Comparison of ENCODE assay signal across 21 cellular contexts in genomic region chr14:105071326-105071725, GRCh38. TPM values are rescaled to one million over a fixed set of nuclear protein-coding genes. Genes with fewer than 3 reads are reported as not detected.
DNase-seq lines count a peak whose midpoint lies in the region; ATAC-seq lines count a peak whose summit lies in the region.
"Had no signal": no experiment of that assay in that cellular context is flagged by ENCODE, and none has a peak within 500 bp of the region (broad histone marks: within the 10 kb centered on the region; RNA-seq: fewer than 3 reads in every experiment).

No MANE protein-coding gene starts in this region.

- H3K36me3 ChIP-seq in CD4-positive, CD25-positive, alpha-beta regulatory T cell (ENCODE audit: control insufficient read depth, insufficient read depth, low read length): no peaks in the 10 kb centered on the region
- H3K36me3 ChIP-seq: MG63, tibial artery had no signal

- CTCF ChIA-PET in T-cell (lab: Charles Lee): no interaction called here

- no peaks in the 10 kb centered on the region for H3K27me3 Mint-ChIP-seq in activated T-cell treated with anti-CD3 and anti-CD28 coated beads, Interleukin-2, amount 50 U/mL, for 24 hours
- H3K27me3 Mint-ChIP-seq in CD4-positive, CD25-positive, alpha-beta regulatory T cell: peaks cover 5% of the 10 kb centered on the region
- no peaks in the 10 kb centered on the region for H3K27me3 Mint-ChIP-seq in T-cell
- no peaks in the 10 kb centered on the region for H3K27me3 Mint-ChIP-seq in naive thymus-derived CD8-positive, alpha-beta T cell
- H3K27me3 Mint-ChIP-seq: activated naive CD4-positive, alpha-beta T cell treated with anti-CD3 and anti-CD28 coated beads, Interleukin-2, amount 50 U/mL, for 24 hours had no signal

- H3K9me3 Mint-ChIP-seq in activated T-cell treated with anti-CD3 and anti-CD28 coated beads, Interleukin-2, amount 50 U/mL, for 24 hours: no peaks in the 10 kb centered on the region
- H3K9me3 Mint-ChIP-seq in CD4-positive, CD25-positive, alpha-beta regulatory T cell: no peaks in the 10 kb centered on the region
- no peaks in the 10 kb centered on the region for H3K9me3 Mint-ChIP-seq in T-cell
- H3K9me3 Mint-ChIP-seq in naive thymus-derived CD8-positive, alpha-beta T cell: no peaks in the 10 kb centered on the region
- H3K9me3 Mint-ChIP-seq: activated naive CD4-positive, alpha-beta T cell treated with anti-CD3 and anti-CD28 coated beads, Interleukin-2, amount 50 U/mL, for 24 hours; H9 had no signal

- H3K4me1 Mint-ChIP-seq in activated T-cell treated with anti-CD3 and anti-CD28 coated beads, Interleukin-2, amount 50 U/mL, for 24 hours (ENCODE audit: low read depth): peaks cover 59% of the 10 kb centered on the region
- H3K4me1 Mint-ChIP-seq in CD4-positive, CD25-positive, alpha-beta regulatory T cell: peaks cover 0 to 71% (median 22%) of the 10 kb centered on the region in 4 donors
- H3K4me1 Mint-ChIP-seq in T-cell: peaks cover 43 to 57% (median 51%) of the 10 kb centered on the region in 3 donors
- peaks cover 19 to 79% (median 73%) of the 10 kb centered on the region in 4 donors for H3K4me1 Mint-ChIP-seq in naive thymus-derived CD8-positive, alpha-beta T cell

- DNase-seq in activated T-cell treated with anti-CD3 and anti-CD28 coated beads, Interleukin-2, amount 50 U/mL, for 24 hours: no peak
- DNase-seq in activated T-cell treated with anti-CD3 and anti-CD28 coated beads, Interleukin-2, amount 50 U/mL, for 48 hours: no peak
- no peak for DNase-seq in CD4-positive, CD25-positive, alpha-beta regulatory T cell
- DNase-seq in T-cell (no peak), RPMI8226 (no peak), NCI-H69 (lab: John Stamatoyannopoulos, UW) (no peak)
- no peak for DNase-seq in naive thymus-derived CD8-positive, alpha-beta T cell
- no peak for DNase-seq in central memory CD4-positive, alpha-beta T cell
- DNase-seq: activated CD4-positive, alpha-beta T cell treated with anti-CD3 and anti-CD28 coated beads, Interleukin-2, amount 50 U/mL, for 1 hour; dorsolateral prefrontal cortex; H9; KBM-7; MG63; NCI-H1417; NCI-H2107; NCI-H446; occipital lobe; stimulated activated naive CD4-positive, alpha-beta T cell; tibial artery had no signal

- no peak overlapping the region for H3K4me3 Mint-ChIP-seq in activated T-cell treated with anti-CD3 and anti-CD28 coated beads, Interleukin-2, amount 50 U/mL, for 24 hours
- peak overlapping the region in 2 of 4 donors; percentile 51 to 54 for H3K4me3 Mint-ChIP-seq in CD4-positive, CD25-positive, alpha-beta regulatory T cell
- H3K4me3 Mint-ChIP-seq in T-cell: no peak overlapping the region
- H3K4me3 Mint-ChIP-seq in naive thymus-derived CD8-positive, alpha-beta T cell: no peak overlapping the region
- H3K4me3 Mint-ChIP-seq: activated naive CD4-positive, alpha-beta T cell treated with anti-CD3 and anti-CD28 coated beads, Interleukin-2, amount 50 U/mL, for 24 hours; H9 had no signal

- no peak overlapping the region for H3K27ac ChIP-seq in CD4-positive, CD25-positive, alpha-beta regulatory T cell (ENCODE audit: insufficient read depth, low read length, poor library complexity, severe bottlenecking)
- H3K27ac ChIP-seq: tibial artery had no signal

- H3K4me3 ChIP-seq in CD4-positive, CD25-positive, alpha-beta regulatory T cell (ENCODE audit: low read depth, low read length): no peak overlapping the region
- H3K4me3 ChIP-seq: dorsolateral prefrontal cortex, MG63, skin epidermis, tibial artery had no signal

- POLR2A ChIA-PET in T-cell (lab: Charles Lee): no interaction called here
- POLR2A ChIA-PET in naive thymus-derived CD8-positive, alpha-beta T cell (lab: Charles Lee): interaction anchor here (1.8 to 9.1 kb wide), 4 partner anchors 8 to 16 kb away, joined by 5 to 254 read pairs (median 50); partner anchors contain the start of gene GPR132

- H3K4me1 ChIP-seq in CD4-positive, CD25-positive, alpha-beta regulatory T cell (ENCODE audit: control insufficient read depth, insufficient read depth, low read length, poor library complexity, severe bottlenecking): peaks cover 50% of the 10 kb centered on the region

- no peaks in the 10 kb centered on the region for H3K36me3 Mint-ChIP-seq in activated T-cell treated with anti-CD3 and anti-CD28 coated beads, Interleukin-2, amount 50 U/mL, for 24 hours (ENCODE audit: low read depth)
- H3K36me3 Mint-ChIP-seq in CD4-positive, CD25-positive, alpha-beta regulatory T cell: no peaks in the 10 kb centered on the region
- no peaks in the 10 kb centered on the region for H3K36me3 Mint-ChIP-seq in T-cell
- H3K36me3 Mint-ChIP-seq in naive thymus-derived CD8-positive, alpha-beta T cell: no peaks in the 10 kb centered on the region
- H3K36me3 Mint-ChIP-seq: activated naive CD4-positive, alpha-beta T cell treated with anti-CD3 and anti-CD28 coated beads, Interleukin-2, amount 50 U/mL, for 24 hours had no signal

- H3K9me3 ChIP-seq in CD4-positive, CD25-positive, alpha-beta regulatory T cell (ENCODE audit: control insufficient read depth in 2 of 2, low read length in 2 of 2): no peaks in the 10 kb centered on the region
- H3K9me3 ChIP-seq: MG63, tibial artery had no signal

- no peak for ATAC-seq in CD4-positive, CD25-positive, alpha-beta regulatory T cell (ENCODE audit: low read depth in 2 of 2)
- no peak for ATAC-seq in T-cell (replicated peaks in 1 of 4)
- ATAC-seq in naive thymus-derived CD8-positive, alpha-beta T cell: no peak

- H3K27ac Mint-ChIP-seq in activated T-cell treated with anti-CD3 and anti-CD28 coated beads, Interleukin-2, amount 50 U/mL, for 24 hours: peak overlapping the region; percentile 96
- peak overlapping the region in 2 of 3 donors; percentile 75 to 85 for H3K27ac Mint-ChIP-seq in CD4-positive, CD25-positive, alpha-beta regulatory T cell
- peak overlapping the region; percentile 48 to 74 for H3K27ac Mint-ChIP-seq in T-cell
- H3K27ac Mint-ChIP-seq in naive thymus-derived CD8-positive, alpha-beta T cell: peak overlapping the region; percentile 71 to 98 (median 84)
- H3K27ac Mint-ChIP-seq: H9 had no signal

- H3K27me3 ChIP-seq in CD4-positive, CD25-positive, alpha-beta regulatory T cell (ENCODE audit: control insufficient read depth, insufficient read depth, low read length): no peaks in the 10 kb centered on the region
- H3K27me3 ChIP-seq: MG63 had no signal

RNA-seq across cellular contexts. Expression of gene GPR132, which starts 6.1 kb away (rescaled TPM):
- total RNA-seq in CD4-positive, CD25-positive, alpha-beta regulatory T cell: 94.5 TPM
- 10 to 100 TPM in 3 of 4 donors, 1 to 10 TPM in 1; 8.8 to 17.5 (median 14.6) TPM for polyA plus RNA-seq in CD4-positive, CD25-positive, alpha-beta regulatory T cell
- 10 to 100 TPM; 47.0 to 58.0 (median 49.7) TPM for total RNA-seq in T-cell
- total RNA-seq in naive thymus-derived CD8-positive, alpha-beta T cell: 10 to 100 TPM; 36.3 to 41.4 TPM
- 10 to 100 TPM in 1 of 3 donors, 1 to 10 TPM in 2; 9.4 to 37.2 (median 9.7) TPM for polyA plus RNA-seq in naive thymus-derived CD8-positive, alpha-beta T cell

RNA-seq across cellular contexts. Expression of gene CDCA4, which starts 50.4 kb away (rescaled TPM):
- total RNA-seq in CD4-positive, CD25-positive, alpha-beta regulatory T cell: 16.5 TPM
- 10 to 100 TPM; 12.8 to 16.7 (median 14.9) TPM for polyA plus RNA-seq in CD4-positive, CD25-positive, alpha-beta regulatory T cell
- total RNA-seq in T-cell: 10 to 100 TPM; 13.0 to 20.1 (median 15.8) TPM
- 10 to 100 TPM; 11.0 to 12.4 TPM for total RNA-seq in naive thymus-derived CD8-positive, alpha-beta T cell
- 10 to 100 TPM in 2 of 3 donors, 1 to 10 TPM in 1; 8.2 to 12.0 (median 11.3) TPM for polyA plus RNA-seq in naive thymus-derived CD8-positive, alpha-beta T cell
